26 cellular contexts compared by ENCODE assay signal in the genomic region with DNA sequence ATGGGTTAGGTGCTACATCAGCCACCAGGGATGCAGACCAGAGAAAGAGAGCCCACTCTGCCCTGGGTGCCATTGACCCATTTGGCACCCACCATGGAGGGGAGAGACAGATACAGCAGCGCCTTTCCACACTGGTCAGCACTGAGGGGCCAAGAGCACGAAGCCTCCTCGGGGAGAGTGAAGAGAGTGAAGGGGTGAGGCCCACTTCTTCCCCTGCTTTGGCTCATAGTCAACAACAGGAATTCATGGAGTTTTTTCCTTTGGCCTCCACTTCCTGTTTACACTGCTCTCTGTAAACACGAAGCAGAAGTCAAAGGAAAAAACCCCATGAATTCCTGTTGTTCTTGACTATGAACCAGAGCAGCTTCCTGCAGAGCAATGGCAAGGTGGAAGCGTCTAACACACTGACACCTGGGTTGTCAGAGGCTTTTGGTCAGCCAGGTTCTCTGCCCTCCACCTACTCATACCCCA.
"Had no signal": no experiment of that assay in that cellular context is flagged by ENCODE, and none has a peak within 500 bp of the region (broad histone marks: within the 10 kb centered on the region; RNA-seq: fewer than 3 reads in every experiment).

No MANE protein-coding gene starts in this region.

- H3K9me3 ChIP-seq: heart left ventricle, lower lobe of right lung, neutrophil, right lobe of liver, thoracic aorta, upper lobe of left lung had no signal

- ATAC-seq: heart left ventricle; left lung; lower lobe of right lung; stimulated activated naive CD8-positive, alpha-beta T cell treated with anti-CD3 and anti-CD28 coated beads, Interleukin-15, Interleukin-2, amounts not matched to agents 100 U/mL and 50 U/mL, for 24 hours; T-helper 17 cell had no signal

- H3K27ac Mint-ChIP-seq: activated CD4-positive, alpha-beta memory T cell treated with anti-CD3 and anti-CD28 coated beads, Interleukin-2, amount 10 ng/mL, durations not matched to agents 7 days and 5 days; activated CD4-positive, alpha-beta T cell treated with anti-CD3 and anti-CD28 coated beads, Interleukin-2, amount 10 ng/mL, durations not matched to agents 7 days and 5 days; activated T-cell treated with anti-CD3 and anti-CD28 coated beads, Interleukin-2, amount 50 U/mL, for 24 hours; T-helper 17 cell had no signal

- H3K27ac ChIP-seq: brain microvascular endothelial cell, left lung, lower lobe of right lung, neutrophil, right lobe of liver, thoracic aorta, upper lobe of left lung, WERI-Rb-1 had no signal

- H3K4me1 Mint-ChIP-seq: activated CD4-positive, alpha-beta memory T cell treated with anti-CD3 and anti-CD28 coated beads, Interleukin-2, amount 10 ng/mL, durations not matched to agents 7 days and 5 days; activated CD4-positive, alpha-beta T cell treated with anti-CD3 and anti-CD28 coated beads, Interleukin-2, amount 10 ng/mL, durations not matched to agents 7 days and 5 days; nephron; T-helper 17 cell had no signal

- H3K4me1 ChIP-seq: left lung, right lobe of liver, upper lobe of left lung had no signal

- H3K27me3 Mint-ChIP-seq: activated CD4-positive, alpha-beta memory T cell treated with anti-CD3 and anti-CD28 coated beads, Interleukin-2, amount 10 ng/mL, durations not matched to agents 7 days and 5 days; activated CD4-positive, alpha-beta T cell treated with anti-CD3 and anti-CD28 coated beads, Interleukin-2, amount 10 ng/mL, durations not matched to agents 7 days and 5 days; activated T-cell treated with anti-CD3 and anti-CD28 coated beads, Interleukin-2, amount 50 U/mL, for 24 hours; T-helper 17 cell had no signal

- H3K4me3 ChIP-seq: heart left ventricle, left lung, lower lobe of right lung, right lobe of liver, thoracic aorta, upper lobe of left lung had no signal

- H3K4me3 Mint-ChIP-seq: activated CD4-positive, alpha-beta memory T cell treated with anti-CD3 and anti-CD28 coated beads, Interleukin-2, amount 10 ng/mL, durations not matched to agents 7 days and 5 days; activated CD4-positive, alpha-beta T cell treated with anti-CD3 and anti-CD28 coated beads, Interleukin-2, amount 10 ng/mL, durations not matched to agents 7 days and 5 days; activated T-cell treated with anti-CD3 and anti-CD28 coated beads, Interleukin-2, amount 50 U/mL, for 24 hours; nephron; T-helper 17 cell had no signal

- FAIRE-seq: astrocyte had no signal

- DNase-seq: activated CD4-positive, alpha-beta memory T cell treated with anti-CD3 and anti-CD28 coated beads, Interleukin-2, amount 10 ng/mL, durations not matched to agents 7 days and 5 days; activated CD4-positive, alpha-beta T cell treated with anti-CD3 and anti-CD28 coated beads, Interleukin-2, amount 10 ng/mL, durations not matched to agents 7 days and 5 days; activated CD4-positive, CD25-positive, alpha-beta regulatory T cell treated with anti-CD3 and anti-CD28 coated beads, Interleukin-2, amount 50 U/mL, for 72 hours; activated CD8-positive, alpha-beta memory T cell treated with anti-CD3 and anti-CD28 coated beads, Interleukin-2, amount 50 U/mL, for 48 hours; activated gamma-delta T cell; activated naive CD4-positive, alpha-beta T cell treated with anti-CD3 and anti-CD28 coated beads, Interleukin-2, amount 50 U/mL, for 16 hours; activated T-cell treated with anti-CD3 and anti-CD28 coated beads, Interleukin-2, amount 50 U/mL, for 24 hours; amniotic stem cell; brain microvascular endothelial cell; erythroblast; heart left ventricle; hypothalamus; kidney glomerular epithelial cell; left lung; lower lobe of right lung; right lobe of liver; stimulated activated CD4-positive, alpha-beta T cell treated with anti-CD3 and anti-CD28 coated beads, Interleukin-2, amount 100 ng/mL, for 48 hours; stimulated activated naive CD8-positive, alpha-beta T cell treated with anti-CD3 and anti-CD28 coated beads, Interleukin-15, Interleukin-2, amounts not matched to agents 100 U/mL and 50 U/mL, for 24 hours; T-helper 17 cell; T1000; upper lobe of left lung; WERI-Rb-1 had no signal

- H3K9me3 Mint-ChIP-seq: activated CD4-positive, alpha-beta memory T cell treated with anti-CD3 and anti-CD28 coated beads, Interleukin-2, amount 10 ng/mL, durations not matched to agents 7 days and 5 days; nephron had no signal

- H3K27me3 ChIP-seq: brain microvascular endothelial cell, heart left ventricle, left lung, neutrophil, right lobe of liver, upper lobe of left lung had no signal
